In genomic region chr17:79393358-79394038, GRCh38 we compare ENCODE assay signal across 8 cellular contexts.
DNase-seq lines count a peak whose midpoint lies in the region; ATAC-seq and TF ChIP-seq lines count a peak whose summit lies in the region.

No MANE protein-coding gene starts in this region.

- H3K36me3 Mint-ChIP-seq in activated CD8-positive, alpha-beta T cell treated with anti-CD3 and anti-CD28 coated beads, Interleukin-2, amount 10 ng/mL, durations not matched to agents 7 days and 5 days (ENCODE audit: low read depth), result no peaks in the 10 kb centered on the region

- CTCF ChIA-PET in HEK293 (lab: Yijun Ruan, JAX), result interaction anchor here (0.5 to 11.2 kb wide), 55 partner anchors 8 to 500 kb away, joined by 3 to 346 read pairs (median 5); partner anchors contain the start of gene LGALS3BP
- CTCF ChIA-PET in activated CD8-positive, alpha-beta T cell treated with anti-CD3 and anti-CD28 coated beads, Interleukin-2, amount 10 ng/mL, durations not matched to agents 7 days and 5 days (lab: Charles Lee), result interaction anchor here (1.0 to 4.8 kb wide), 14 partner anchors 9 to 348 kb away, joined by 3 to 70 read pairs (median 6); no protein-coding TSS in a partner anchor

- H3K4me3 Mint-ChIP-seq in activated CD8-positive, alpha-beta T cell treated with anti-CD3 and anti-CD28 coated beads, Interleukin-2, amount 10 ng/mL, durations not matched to agents 7 days and 5 days, result no peak overlapping the region

- peaks cover 95% of the 10 kb centered on the region for H3K27me3 ChIP-seq in BE2C
- H3K27me3 ChIP-seq in lung (ENCODE audit: control insufficient read depth, insufficient read depth), result no peaks in the 10 kb centered on the region

- 44 to 50% methylated on average over 30 of the region's 30 CpGs for WGBS in lung, 2 donors

- H3K4me3 ChIP-seq in BE2C (ENCODE audit: low read depth, low read length) (no peak overlapping the region), HEK293 (ENCODE audit: low read depth, low read length) (no peak overlapping the region), lung (no peak overlapping the region)

- H3K9me3 Mint-ChIP-seq in activated CD8-positive, alpha-beta T cell treated with anti-CD3 and anti-CD28 coated beads, Interleukin-2, amount 10 ng/mL, durations not matched to agents 7 days and 5 days (ENCODE audit: insufficient read depth), result no peaks in the 10 kb centered on the region

- peak; percentile 97 for TF ChIP-seq CTCF in BE2C (IDR thresholded peaks at IDR 0.05; ENCODE audit: low read depth, low read length)
- peak; percentile 87 for TF ChIP-seq CTCF in HEK293 (tag by site-specific recombination; IDR thresholded peaks at IDR 0.05)
- TF ChIP-seq CTCF in lung (IDR thresholded peaks at IDR 0.05; ENCODE audit: control extremely low read depth, extremely low read depth), result peak; percentile 79

- POLR2A ChIA-PET in HEK293 (lab: Yijun Ruan, JAX), result no interaction called here
- POLR2A ChIA-PET in activated CD8-positive, alpha-beta T cell treated with anti-CD3 and anti-CD28 coated beads, Interleukin-2, amount 10 ng/mL, durations not matched to agents 7 days and 5 days (lab: Charles Lee), result no interaction called here

- H3K9me3 ChIP-seq in BE2C, result no peaks in the 10 kb centered on the region
- H3K9me3 ChIP-seq in HEK293 (ENCODE audit: control insufficient read depth, insufficient read depth, low read depth, low read length), result no peaks in the 10 kb centered on the region
- peaks cover 0 to 2% of the 10 kb centered on the region in 2 donors for H3K9me3 ChIP-seq in lung (ENCODE audit: control insufficient read depth in 2 of 2, insufficient read depth in 1 of 2, low read length in 1 of 2)

- no peak overlapping the region for H3K27ac Mint-ChIP-seq in activated CD8-positive, alpha-beta T cell treated with anti-CD3 and anti-CD28 coated beads, Interleukin-2, amount 10 ng/mL, durations not matched to agents 7 days and 5 days

- no peaks in the 10 kb centered on the region for H3K36me3 ChIP-seq in BE2C
- H3K36me3 ChIP-seq in HEK293 (ENCODE audit: control insufficient read depth in 2 of 2, insufficient read depth in 1 of 2, low read length in 2 of 2), result no peaks in the 10 kb centered on the region
- no peaks in the 10 kb centered on the region for H3K36me3 ChIP-seq in lung (ENCODE audit: control insufficient read depth in 2 of 2, insufficient read depth in 2 of 2, low read length in 2 of 2)

- peak; percentile 68 for ATAC-seq in activated CD8-positive, alpha-beta T cell treated with anti-CD3 and anti-CD28 coated beads, Interleukin-2, amount 10 ng/mL, durations not matched to agents 7 days and 5 days
- ATAC-seq in lung (ENCODE audit: insufficient read depth, low FRiP score) (peak; percentile 64), HG03196 (IDR thresholded peaks at IDR 0.05; ENCODE audit: unreplicated experiment) (no peak)

- H3K4me1 ChIP-seq in BE2C, result no peaks in the 10 kb centered on the region
- no peaks in the 10 kb centered on the region for H3K4me1 ChIP-seq in HEK293 (ENCODE audit: control insufficient read depth, insufficient read depth, low read length)
- no peaks in the 10 kb centered on the region for H3K4me1 ChIP-seq in lung (ENCODE audit: control insufficient read depth in 2 of 2, insufficient read depth in 2 of 2, low read length in 2 of 2)

- DNase-seq in BE2C (peak; percentile 87), NCI-H748 treated with DMSO at 0.1 percent for 48 hours (lab: John Stamatoyannopoulos, UW) (peak; percentile 31), ecto neural progenitor cell (ENCODE audit: low spot score) (peak; percentile 96), lung (ENCODE audit: low spot score) (peak; percentile 74)
- peak; percentile 71 for DNase-seq in activated CD8-positive, alpha-beta T cell treated with anti-CD3 and anti-CD28 coated beads, Interleukin-2, amount 10 ng/mL, durations not matched to agents 7 days and 5 days
- peak; percentile 23 for DNase-seq in stimulated activated CD8-positive, alpha-beta memory T cell treated with anti-CD3 and anti-CD28 coated beads, Interleukin-12 subunit alpha, Interleukin-12 subunit beta, amount 100 ng/mL, for 4 hours (ENCODE audit: low read depth)

- H3K4me1 Mint-ChIP-seq in activated CD8-positive, alpha-beta T cell treated with anti-CD3 and anti-CD28 coated beads, Interleukin-2, amount 10 ng/mL, durations not matched to agents 7 days and 5 days (ENCODE audit: low read depth), result no peaks in the 10 kb centered on the region

- no peak overlapping the region for H3K27ac ChIP-seq in HEK293 (ENCODE audit: extremely low read depth, low read depth, low read length)
- no peak overlapping the region for H3K27ac ChIP-seq in lung (ENCODE audit: low read depth in 1 of 2, low read length in 1 of 2)

- peaks cover 10% of the 10 kb centered on the region for H3K27me3 Mint-ChIP-seq in activated CD8-positive, alpha-beta T cell treated with anti-CD3 and anti-CD28 coated beads, Interleukin-2, amount 10 ng/mL, durations not matched to agents 7 days and 5 days (ENCODE audit: low read depth)

TF ChIP-seq in HEK293, 187 proteins besides CTCF, POLR2A, EP300 and RAD21 (continues in another document):
- TF ChIP-seq KLF16 (tag by site-specific recombination; IDR thresholded peaks at IDR 0.05) (no peak), ZNF138 (tag by site-specific recombination; IDR thresholded peaks at IDR 0.05; ENCODE audit: borderline replicate concordance) (no peak), GLI4 (tag by site-specific recombination; IDR thresholded peaks at IDR 0.05) (no peak), ZNF560 (tag by site-specific recombination; IDR thresholded peaks at IDR 0.05; ENCODE audit: borderline replicate concordance) (no peak), ZNF654 (tag by site-specific recombination; IDR thresholded peaks at IDR 0.05; ENCODE audit: low read depth) (peak; percentile 86), OSR2 (tag by site-specific recombination; IDR thresholded peaks at IDR 0.05) (0 out of 2 replicates have a peak, but pooled peaks have one; percentile 31), ZNF777 (tag by site-specific recombination; IDR thresholded peaks at IDR 0.05; ENCODE audit: borderline replicate concordance) (no peak), ZNF24 (tag by site-specific recombination; IDR thresholded peaks at IDR 0.05) (no peak), ZBTB17 (tag by site-specific recombination; IDR thresholded peaks at IDR 0.05) (peak; percentile 98), ZNF544 (tag by site-specific recombination; IDR thresholded peaks at IDR 0.05) (no peak), ZNF837 (tag by site-specific recombination; IDR thresholded peaks at IDR 0.05) (no peak), ZNF391 (tag by site-specific recombination; IDR thresholded peaks at IDR 0.05; ENCODE audit: borderline replicate concordance, low read depth) (no peak), ZNF132 (tag by site-specific recombination; IDR thresholded peaks at IDR 0.05; ENCODE audit: borderline replicate concordance) (no peak), INSM2 (tag by site-specific recombination; IDR thresholded peaks at IDR 0.05) (no peak), ZNF610 (tag by site-specific recombination; IDR thresholded peaks at IDR 0.05; ENCODE audit: borderline replicate concordance) (no peak), REST (tag by site-specific recombination; IDR thresholded peaks at IDR 0.05) (no peak), ZNF140 (tag by site-specific recombination; IDR thresholded peaks at IDR 0.05) (no peak), ZNF626 (tag by site-specific recombination; IDR thresholded peaks at IDR 0.05) (no peak)

Comparison
In these comparisons a context has a peak if more than half of its experiments do, and no peak if none do; other contexts are left out.
1. DNase-seq: peak in every context shown above with its lines; median percentile 96 in ecto neural progenitor cell; 87 in BE2C; 74 in lung; 71 in activated CD8-positive, alpha-beta T cell treated with anti-CD3 and anti-CD28 coated beads, Interleukin-2, amount 10 ng/mL, durations not matched to agents 7 days and 5 days; 31 in NCI-H748 treated with DMSO at 0.1 percent for 48 hours; 23 in stimulated activated CD8-positive, alpha-beta memory T cell treated with anti-CD3 and anti-CD28 coated beads, Interleukin-12 subunit alpha, Interleukin-12 subunit beta, amount 100 ng/mL, for 4 hours.